In genomic region chr6:65937982-65938381, GRCh38 we compare ENCODE assay signal across 25 cellular contexts.
DNase-seq lines count a peak whose midpoint lies in the region; ATAC-seq and TF ChIP-seq lines count a peak whose summit lies in the region.
"Had no signal": no experiment of that assay in that cellular context is flagged by ENCODE, and none has a peak within 500 bp of the region (broad histone marks: within the 10 kb centered on the region; RNA-seq: fewer than 3 reads in every experiment).

No MANE protein-coding gene starts in this region.

- H3K79me2 ChIP-seq in PC-3 (ENCODE audit: low read length), result no peaks in the 10 kb centered on the region
- H3K79me2 ChIP-seq in osteoblast (ENCODE audit: insufficient read depth, low read length), result no peaks in the 10 kb centered on the region

- no TSS peak for BruUV-seq in PC-3 (replicated peaks; lab: Mats Ljungman, UMichigan)

- ATAC-seq in PC-3, result no peak
- ATAC-seq in HG03175 (IDR thresholded peaks at IDR 0.05; ENCODE audit: unreplicated experiment), result no peak
- ATAC-seq: pancreas, right lobe of liver had no signal

- no peak overlapping the region for H3K27ac ChIP-seq in PC-3 (ENCODE audit: low read length)
- H3K27ac ChIP-seq in osteoblast (ENCODE audit: low read depth, low read length), result no peak overlapping the region
- H3K27ac ChIP-seq: pancreas, right lobe of liver, upper lobe of left lung had no signal

- H3K4me3 ChIP-seq in PC-3 (ENCODE audit: low read length) (no peak overlapping the region), osteoblast (ENCODE audit: insufficient read depth, low read length) (no peak overlapping the region)
- H3K4me3 ChIP-seq: pancreas, right lobe of liver, upper lobe of left lung had no signal

- POLR2A ChIA-PET in PC-3 (lab: Charles Lee; ENCODE audit: unreplicated experiment), result no interaction called here

- H2AFZ ChIP-seq in PC-3 (ENCODE audit: low read length), result no peak overlapping the region
- no peak overlapping the region for H2AFZ ChIP-seq in osteoblast (ENCODE audit: low read length)

- CTCF ChIA-PET in PC-3 (lab: Charles Lee), result no interaction called here

- TF ChIP-seq CTCF in PC-3 (conservative IDR thresholded peaks at IDR 0.05; ENCODE audit: low read depth, low read length), result no peak
- no peak for TF ChIP-seq CTCF in osteoblast (IDR thresholded peaks at IDR 0.05; ENCODE audit: extremely low read depth, low read depth, low read length)

- no peak overlapping the region for H3K4me2 ChIP-seq in PC-3 (ENCODE audit: low read length)
- no peak overlapping the region for H3K4me2 ChIP-seq in osteoblast (ENCODE audit: insufficient read depth, low read length)

- H3F3A ChIP-seq in PC-3 (ENCODE audit: low read length, unreplicated experiment), result no peaks in the 10 kb centered on the region

- H3K27me3 ChIP-seq in PC-3 (ENCODE audit: low read length) (no peaks in the 10 kb centered on the region), osteoblast (ENCODE audit: insufficient read depth, low read length) (no peaks in the 10 kb centered on the region)
- H3K27me3 ChIP-seq: pancreas, right lobe of liver, upper lobe of left lung had no signal

- no peaks in the 10 kb centered on the region for H3K9me2 ChIP-seq in PC-3 (replicated peaks; ENCODE audit: low read length)

- H3K36me3 ChIP-seq in PC-3 (ENCODE audit: low read depth, low read length) (no peaks in the 10 kb centered on the region), osteoblast (ENCODE audit: insufficient read depth, low read length) (no peaks in the 10 kb centered on the region)
- H3K36me3 ChIP-seq: pancreas, right lobe of liver, upper lobe of left lung had no signal

- H3K9ac ChIP-seq in PC-3 (ENCODE audit: low read length), result no peak overlapping the region

- DNase-seq in AG20443 (ENCODE audit: low spot score) (peak; percentile 9), PC-3 (peak; percentile 4), fibroblast of the conjunctiva (ENCODE audit: low read depth) (peak; percentile 1), osteoblast (ENCODE audit: insufficient read length, low spot score, missing footprints) (peak; percentile 48), T-helper 2 cell (no peak), inferior parietal cortex (ENCODE audit: extremely low spot score) (no peak)
- no peak for DNase-seq in effector CD4-positive, alpha-beta T cell
- DNase-seq: activated CD4-positive, CD25-positive, alpha-beta regulatory T cell; activated naive CD4-positive, alpha-beta T cell; activated T-cell treated with anti-CD3 and anti-CD28 coated beads, Interleukin-2, amount 50 U/mL, for 1 hour; cerebellar nuclear complex; foreskin melanocyte; H7; hippocampal formation; KG1; mesenchymal stem cell; NCI-H1694; NCI-H2171; NCI-H526; right lobe of liver; stimulated activated CD4-positive, alpha-beta T cell treated with anti-CD3 and anti-CD28 coated beads, Interleukin-15, amount 100 ng/mL, for 24 hours; T1000 had no signal

- no peaks in the 10 kb centered on the region for H3K4me1 ChIP-seq in PC-3 (ENCODE audit: insufficient read depth, low read length)
- no peaks in the 10 kb centered on the region for H3K4me1 ChIP-seq in osteoblast (ENCODE audit: insufficient read depth, low read length)
- H3K4me1 ChIP-seq: pancreas, right lobe of liver, upper lobe of left lung had no signal

- intact Hi-C loops in PC-3 (cut with micrococcal nuclease), result no loop called here

- H3K9me3 ChIP-seq in PC-3 (ENCODE audit: low read length) (no peaks in the 10 kb centered on the region), osteoblast (ENCODE audit: low read depth, low read length) (no peaks in the 10 kb centered on the region)
- H3K9me3 ChIP-seq: pancreas, right lobe of liver, upper lobe of left lung had no signal

- H4K20me1 ChIP-seq in PC-3 (ENCODE audit: low read length) (no peaks in the 10 kb centered on the region), osteoblast (ENCODE audit: insufficient read depth, low read length) (no peaks in the 10 kb centered on the region)

Comparison
In these comparisons a context has a peak if more than half of its experiments do, and no peak if none do; other contexts are left out.
1. DNase-seq: peak in AG20443 (single experiment), PC-3 (single experiment), fibroblast of the conjunctiva (single experiment) and osteoblast (single experiment); none in T-helper 2 cell (0 of 5), inferior parietal cortex (single experiment) and effector CD4-positive, alpha-beta T cell (single experiment).